22 cellular contexts compared by ENCODE assay signal in genomic region chr10:124566981-124567835, GRCh38.
DNase-seq lines count a peak whose midpoint lies in the region; ATAC-seq, FAIRE-seq and TF ChIP-seq lines count a peak whose summit lies in the region.
"Had no signal": no experiment of that assay in that cellular context is flagged by ENCODE, and none has a peak within 500 bp of the region (broad histone marks: within the 10 kb centered on the region; RNA-seq: fewer than 3 reads in every experiment).

No MANE protein-coding gene starts in this region.

- TF ChIP-seq POLR2A in K562 (conservative IDR thresholded peaks at IDR 0.05) (no peak), HepG2 (IDR thresholded peaks at IDR 0.05; ENCODE audit: insufficient read depth in 1 of 2, low read depth in 2 of 2, low read length in 2 of 2) (no peak), testis (IDR thresholded peaks at IDR 0.05) (no peak), erythroblast (IDR thresholded peaks at IDR 0.05; ENCODE audit: low read length) (no peak)

- BruUV-seq in K562 (replicated peaks; lab: Mats Ljungman, UMichigan) (no TSS peak), HepG2 (replicated peaks; lab: Mats Ljungman, UMichigan) (no TSS peak)

- no peak overlapping the region for H2BK120ac ChIP-seq in trophoblast cell (ENCODE audit: insufficient read depth, low read length, poor library complexity)

- TF ChIP-seq RAD21 in K562 (CRISPR knock-in tag; conservative IDR thresholded peaks at IDR 0.05 in 1 of 2, IDR thresholded peaks at IDR 0.05 in 1 of 2) (peak in 1 of 2 experiments; percentile 51; a peak in 2 of 4 replicates), HepG2 (CRISPR knock-in tag; IDR thresholded peaks at IDR 0.05) (no peak)

- H3K9me3 ChIP-seq in K562 (replicated peaks; ENCODE audit: control insufficient read depth, insufficient read depth, low read depth, low read length) (no peaks in the 10 kb centered on the region), HepG2 (ENCODE audit: low read length) (no peaks in the 10 kb centered on the region), trophoblast cell (ENCODE audit: insufficient read depth, low read depth, low read length) (peaks cover 3% of the 10 kb centered on the region), testis (no peaks in the 10 kb centered on the region)
- H3K9me3 ChIP-seq: ascending aorta, vagina had no signal

- H4K91ac ChIP-seq in trophoblast cell (ENCODE audit: low read depth, low read length), result no peak overlapping the region

- H3K4me1 ChIP-seq in K562 (replicated peaks in 1 of 2; ENCODE audit: control insufficient read depth in 2 of 2, insufficient read depth in 2 of 2, low read length in 2 of 2), result peaks cover 0 to 18% of the 10 kb centered on the region in 2 experiments; a peak in 4 of 5 replicates
- H3K4me1 ChIP-seq in HepG2 (ENCODE audit: insufficient read depth, low read length), result peaks cover 20% of the 10 kb centered on the region
- peaks cover 3 to 17% of the 10 kb centered on the region in 2 experiments for H3K4me1 ChIP-seq in trophoblast cell (ENCODE audit: control insufficient read depth in 1 of 2, insufficient read depth in 2 of 2, low read length in 2 of 2)
- peaks cover 50% of the 10 kb centered on the region for H3K4me1 ChIP-seq in testis
- H3K4me1 ChIP-seq: ascending aorta had no signal

- peak in 2 of 3 experiments; percentile 15 to 28; a peak in 2 of 6 replicates for TF ChIP-seq CTCF in K562 (IDR thresholded peaks at IDR 0.05 in 2 of 3, conservative IDR thresholded peaks at IDR 0.05 in 1 of 3; ENCODE audit: insufficient read depth in 2 of 3, low read depth in 1 of 3, low read length in 3 of 3)
- TF ChIP-seq CTCF in HepG2 (CRISPR knock-in tag; IDR thresholded peaks at IDR 0.05), result no peak
- TF ChIP-seq CTCF in testis (IDR thresholded peaks at IDR 0.05), result no peak

- POLR2A ChIA-PET in K562 (lab: Yijun Ruan, JAX) (interaction anchor here (1.1 to 1.2 kb wide), 2 partner anchors 9 to 20 kb away, joined by 3 to 4 read pairs; no protein-coding TSS in a partner anchor), HepG2 (lab: Yijun Ruan, JAX) (no interaction called here)

- no peak overlapping the region for H2AK5ac ChIP-seq in trophoblast cell (ENCODE audit: low read length)

- H3K27ac ChIP-seq in K562 (ENCODE audit: extremely low read depth, low read depth, low read length) (no peak overlapping the region), HepG2 (ENCODE audit: extremely low read length, insufficient read depth, low read length) (no peak overlapping the region), trophoblast cell (ENCODE audit: low read depth, low read length) (no peak overlapping the region), testis (peak overlapping the region; percentile 50 to 63)
- H3K27ac ChIP-seq: ascending aorta, GM23248, vagina, VCaP had no signal

- peak in 1 of 4 experiments; percentile 10 for DNase-seq in K562 (ENCODE audit: extremely low read depth in 1 of 4, low spot score in 3 of 4)
- DNase-seq in HepG2 (ENCODE audit: low spot score), result no peak
- DNase-seq in trophoblast cell, result peak in 1 of 2 donors; percentile 30
- DNase-seq in testis, result no peak
- no peak for DNase-seq in NCI-H510A treated with DMSO at 0.1 percent for 48 hours (lab: John Stamatoyannopoulos, UW)
- no peak for DNase-seq in erythroblast (lab: John Stamatoyannopoulos, UW)
- DNase-seq: activated CD4-positive, alpha-beta T cell treated with anti-CD3 and anti-CD28 coated beads, Interleukin-2, amount 50 U/mL, for 1 hour; activated CD8-positive, alpha-beta memory T cell treated with anti-CD3 and anti-CD28 coated beads, Interleukin-2, amount 50 U/mL, for 48 hours; CD4-positive, CD25-positive, alpha-beta regulatory T cell; GM23248; IMR-90; left colon; NCI-H1092 treated with DMSO at 0.1 percent for 48 hours; NCI-H187 treated with DMSO at 0.1 percent for 48 hours; stimulated activated CD4-positive, alpha-beta T cell treated with anti-CD3 and anti-CD28 coated beads, Interleukin-2, amount 100 ng/mL, for 48 hours had no signal

- H3K4me2 ChIP-seq in K562 (ENCODE audit: insufficient read depth, low read length) (no peak overlapping the region), HepG2 (ENCODE audit: low read depth, low read length) (no peak overlapping the region), trophoblast cell (ENCODE audit: low read length) (no peak overlapping the region)
- H3K4me2 ChIP-seq: smooth muscle cell had no signal

- no peak for FAIRE-seq in K562 (lab: Jason Lieb, UNC)
- no peak for FAIRE-seq in HepG2 (lab: Jason Lieb, UNC)

- no peak overlapping the region for H4K12ac ChIP-seq in trophoblast cell (ENCODE audit: low read depth, low read length)

- in situ Hi-C loops in K562 (cut with MboI), result no loop called here
- in situ Hi-C loops in HepG2 (cut with HindIII; ENCODE audit: extremely low pct_ligation_motif_present, low pct_unique_long_range_greater_than_20kb), result no loop called here

- H3K23ac ChIP-seq in trophoblast cell (ENCODE audit: low read length), result no peak overlapping the region

- H3K4me3 ChIP-seq in K562 (no peak overlapping the region), HepG2 (replicated peaks in 1 of 3; ENCODE audit: insufficient read depth in 1 of 3, low read depth in 2 of 3, low read length in 3 of 3) (no peak overlapping the region), trophoblast cell (ENCODE audit: low read depth, low read length) (peak overlapping the region; percentile 27), testis (no peak overlapping the region)
- H3K4me3 ChIP-seq: ascending aorta, GM23248, smooth muscle cell, vagina had no signal

- 26% methylated on average over 30 of the region's 33 CpGs for WGBS in K562 (ENCODE audit: insufficient coverage, low coverage, missing lambda C conversion rate)
- WGBS in HepG2 (ENCODE audit: low lambda C conversion rate), result 82% methylated on average over 28 of the region's 33 CpGs
- WGBS in trophoblast cell (ENCODE audit: extremely low coverage, insufficient coverage, insufficient read length), result no CpG with 5 or more reads among the region's 33 CpGs
- 81 to 87% methylated on average over 28 to 32 of the region's 33 CpGs for WGBS in testis, 2 donors

- H3K4ac ChIP-seq in trophoblast cell (ENCODE audit: low read depth, low read length), result no peak overlapping the region

- no peak for TF ChIP-seq EP300 in K562 (IDR thresholded peaks at IDR 0.05; ENCODE audit: low read length)
- no peak for TF ChIP-seq EP300 in HepG2 (IDR thresholded peaks at IDR 0.05; ENCODE audit: low read depth in 2 of 2, low read length in 2 of 2)
- TF ChIP-seq EP300 in HepG2 (CRISPR knock-in tag; IDR thresholded peaks at IDR 0.05; ENCODE audit: borderline replicate concordance), result no peak

- H2AFZ ChIP-seq in K562 (ENCODE audit: low read depth, low read length) (no peak overlapping the region), HepG2 (ENCODE audit: low read length) (no peak overlapping the region), trophoblast cell (ENCODE audit: insufficient read depth, low read length, poor library complexity) (no peak overlapping the region)
- H2AFZ ChIP-seq: GM23248 had no signal

- ATAC-seq in K562 (peak; percentile 48; the same call in 2 of the 3 replicates), HepG2 (no peak), GM18519 (IDR thresholded peaks at IDR 0.05; ENCODE audit: low FRiP score, unreplicated experiment) (no peak)
- ATAC-seq: left colon; SK-N-SH treated with all-trans-retinoic acid at 6 μM for 48 hours; stimulated activated effector memory CD8-positive, alpha-beta T cell treated with anti-CD3 and anti-CD28 coated beads, Interleukin-12 subunit alpha, Interleukin-12 subunit beta, amount 100 ng/mL, for 72 hours had no signal

- CTCF ChIA-PET in K562 (lab: Yijun Ruan, JAX; ENCODE audit: low intra/inter-chr PET ratio) (no interaction called here), HepG2 (lab: Yijun Ruan, JAX; ENCODE audit: low intra/inter-chr PET ratio, low total read pairs) (interaction anchor here (2.0 kb wide), 1 partner anchor 27 kb away, joined by 21 read pairs; no protein-coding TSS in a partner anchor)

- H4K20me1 ChIP-seq in K562 (replicated peaks; ENCODE audit: control insufficient read depth, insufficient read depth, low read length) (no peaks in the 10 kb centered on the region), HepG2 (ENCODE audit: insufficient read depth, low read length) (no peaks in the 10 kb centered on the region)

- no peak overlapping the region for H3K18ac ChIP-seq in trophoblast cell (ENCODE audit: low read length)

- intact Hi-C loops in K562 (cut with micrococcal nuclease) (loop anchor here (5.0 kb wide), 1 partner anchor 105 kb away; no protein-coding TSS in a partner anchor), HepG2 (cut with micrococcal nuclease; ENCODE audit: unreplicated experiment) (no loop called here), testis (cut with DNase I; ENCODE audit: low total_unique reads) (no loop called here)

- H2BK12ac ChIP-seq in trophoblast cell (ENCODE audit: low read length), result no peak overlapping the region

- H3K9me1 ChIP-seq in K562 (ENCODE audit: control insufficient read depth, insufficient read depth, low read length), result no peaks in the 10 kb centered on the region

- H3K14ac ChIP-seq in trophoblast cell (ENCODE audit: low read length), result no peak overlapping the region

- no peaks in the 10 kb centered on the region for H3K79me2 ChIP-seq in K562 (ENCODE audit: control insufficient read depth, insufficient read depth, low read length)
- no peaks in the 10 kb centered on the region for H3K79me2 ChIP-seq in HepG2 (ENCODE audit: insufficient read depth, low read length)
- no peaks in the 10 kb centered on the region for H3K79me2 ChIP-seq in trophoblast cell (ENCODE audit: control insufficient read depth, insufficient read depth, low read length, poor library complexity)

- H4K8ac ChIP-seq in trophoblast cell (ENCODE audit: low read depth, low read length), result no peak overlapping the region

- H3K27me3 ChIP-seq in K562 (ENCODE audit: control insufficient read depth in 2 of 2, insufficient read depth in 2 of 2, low read length in 2 of 2) (no peaks in the 10 kb centered on the region; a peak in 2 of 5 replicates), HepG2 (ENCODE audit: control insufficient read depth in 1 of 2, insufficient read depth in 2 of 2, low read length in 2 of 2) (peaks cover 0 to 11% of the 10 kb centered on the region in 2 experiments; a peak in 1 of 5 replicates), trophoblast cell (ENCODE audit: insufficient read depth, low read length) (no peaks in the 10 kb centered on the region), testis (no peaks in the 10 kb centered on the region)
- H3K27me3 ChIP-seq: ascending aorta, vagina had no signal

- H3K79me1 ChIP-seq in trophoblast cell (ENCODE audit: low read length), result no peaks in the 10 kb centered on the region

- H2BK5ac ChIP-seq in trophoblast cell (ENCODE audit: low read depth, low read length, poor library complexity), result no peak overlapping the region

- H3K9ac ChIP-seq in K562 (ENCODE audit: insufficient read depth in 1 of 2, low read depth in 2 of 2, low read length in 2 of 2) (no peak overlapping the region), HepG2 (ENCODE audit: insufficient read depth, low read depth, low read length) (no peak overlapping the region), trophoblast cell (ENCODE audit: low read length) (no peak overlapping the region)
- H3K9ac ChIP-seq: GM23248 had no signal

- H3K36me3 ChIP-seq in K562 (ENCODE audit: control insufficient read depth, insufficient read depth, low read length) (no peaks in the 10 kb centered on the region), HepG2 (replicated peaks in 1 of 2; ENCODE audit: control insufficient read depth in 1 of 2, insufficient read depth in 2 of 2, low read length in 2 of 2) (no peaks in the 10 kb centered on the region), trophoblast cell (ENCODE audit: control insufficient read depth in 1 of 2, insufficient read depth in 2 of 2, low read length in 2 of 2) (no peaks in the 10 kb centered on the region), testis (ENCODE audit: low read depth, missing control alignments) (no peaks in the 10 kb centered on the region)
- H3K36me3 ChIP-seq: ascending aorta, vagina had no signal

Comparison
In these comparisons a context has a peak if more than half of its experiments do, and no peak if none do; other contexts are left out.
1. H3K27ac ChIP-seq: peak in testis (2 of 2); none in K562 (single experiment), HepG2 (single experiment) and trophoblast cell (single experiment).
2. CTCF ChIP-seq: peak in K562 (2 of 3); none in HepG2 (single experiment) and testis (0 of 3).
3. Of the 241 proteins assayed by ChIP-seq in both HepG2 and K562: peak only in HepG2: MNT; only in K562: CTCF; in both: none; in neither: 238; mixed calls (peak in some experiments, not most) for 1.